1 cellular context compared by ENCODE assay signal in genomic region chr4:119116925-119117900, GRCh38.
TF ChIP-seq lines count a peak whose summit lies in the region.

No MANE protein-coding gene starts in this region.

TF ChIP-seq in HepG2, 621 proteins besides CTCF, POLR2A, EP300 and RAD21:
- no peak for TF ChIP-seq PATZ1 (CRISPR knock-in tag; IDR thresholded peaks at IDR 0.05)
- TF ChIP-seq MAFK (conservative IDR thresholded peaks at IDR 0.05 in 1 of 2, IDR thresholded peaks at IDR 0.05 in 1 of 2; ENCODE audit: low read length in 2 of 2): peak; percentile 25 to 54; a peak in 2 of 4 replicates
- TF ChIP-seq HOMEZ (CRISPR knock-in tag; IDR thresholded peaks at IDR 0.05; ENCODE audit: low read depth): no peak
- no peak for TF ChIP-seq CREB1 (IDR thresholded peaks at IDR 0.05)
- TF ChIP-seq CREB1 (CRISPR knock-in tag; IDR thresholded peaks at IDR 0.05): no peak
